Comparison of ENCODE assay signal across 9 cellular contexts in the genomic region with DNA sequence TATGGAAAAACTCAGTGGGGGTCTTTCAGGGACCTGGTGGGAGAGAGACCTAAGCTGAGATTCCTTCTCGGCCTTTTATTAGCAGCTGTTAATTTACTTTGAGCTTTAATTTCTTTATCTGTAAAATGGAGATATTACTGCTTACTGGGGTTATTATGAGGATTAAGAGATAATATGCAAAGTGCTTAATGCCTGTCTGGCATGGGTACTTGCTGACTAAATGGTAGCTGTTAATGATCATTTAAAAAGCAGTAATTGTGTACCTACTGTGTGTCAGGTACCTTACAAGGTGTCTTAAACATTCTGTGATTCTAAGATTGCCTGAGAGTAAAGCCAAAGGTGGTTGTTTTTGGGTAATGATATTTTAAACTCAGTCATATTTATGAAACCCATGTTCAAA. TPM values are rescaled to one million over a fixed set of nuclear protein-coding genes. Genes with fewer than 3 reads are reported as not detected.
DNase-seq lines count a peak whose midpoint lies in the region; ATAC-seq and TF ChIP-seq lines count a peak whose summit lies in the region.
"Had no signal": no experiment of that assay in that cellular context is flagged by ENCODE, and none has a peak within 500 bp of the region (broad histone marks: within the 10 kb centered on the region; RNA-seq: fewer than 3 reads in every experiment).

No MANE protein-coding gene starts in this region.

- no peaks in the 10 kb centered on the region for H3K27me3 Mint-ChIP-seq in activated naive CD8-positive, alpha-beta T cell
- H3K27me3 Mint-ChIP-seq in activated naive CD8-positive, alpha-beta T cell treated with anti-CD3 and anti-CD28 coated beads, Interleukin-2, amount 50 U/mL, for 24 hours, result no peaks in the 10 kb centered on the region
- peaks cover 42% of the 10 kb centered on the region for H3K27me3 Mint-ChIP-seq in type B pancreatic cell

- H3K27ac ChIP-seq in cingulate gyrus (ENCODE audit: low read depth, low read length), result peak overlapping the region; percentile 4
- H3K27ac ChIP-seq in mucosa of rectum (ENCODE audit: low read depth in 2 of 2, low read length in 2 of 2), result peak overlapping the region; percentile 97 to 99

- no peak for DNase-seq in activated naive CD8-positive, alpha-beta T cell treated with anti-CD3 and anti-CD28 coated beads, Interleukin-2, amount 50 U/mL, for 24 hours
- DNase-seq in type B pancreatic cell (ENCODE audit: extremely low spot score, unreplicated experiment) (no peak), left colon (no peak), DMS79 (lab: John Stamatoyannopoulos, UW) (no peak), OCI-M1 (lab: John Stamatoyannopoulos, UW) (no peak)
- DNase-seq: activated CD4-positive, alpha-beta memory T cell treated with anti-CD3 and anti-CD28 coated beads, Interleukin-2, amount 10 ng/mL, durations not matched to agents 7 days and 5 days had no signal

- H3K27ac Mint-ChIP-seq in activated naive CD8-positive, alpha-beta T cell, result peak overlapping the region; percentile 72
- H3K27ac Mint-ChIP-seq in activated naive CD8-positive, alpha-beta T cell treated with anti-CD3 and anti-CD28 coated beads, Interleukin-2, amount 50 U/mL, for 24 hours, result no peak overlapping the region
- H3K27ac Mint-ChIP-seq in type B pancreatic cell, result no peak overlapping the region
- H3K27ac Mint-ChIP-seq: activated CD4-positive, alpha-beta memory T cell treated with anti-CD3 and anti-CD28 coated beads, Interleukin-2, amount 10 ng/mL, durations not matched to agents 7 days and 5 days had no signal

- no peak for TF ChIP-seq CTCF in type B pancreatic cell (conservative IDR thresholded peaks at IDR 0.05)

- no peaks in the 10 kb centered on the region for H3K9me3 ChIP-seq in mucosa of rectum (ENCODE audit: control insufficient read depth in 2 of 2, low read length in 2 of 2)

- peak overlapping the region; percentile 87 to 94 for H3K9ac ChIP-seq in mucosa of rectum (ENCODE audit: low read depth in 1 of 2, low read length in 2 of 2)

- no peaks in the 10 kb centered on the region for H3K9me3 Mint-ChIP-seq in activated naive CD8-positive, alpha-beta T cell (ENCODE audit: low read depth)
- H3K9me3 Mint-ChIP-seq in activated naive CD8-positive, alpha-beta T cell treated with anti-CD3 and anti-CD28 coated beads, Interleukin-2, amount 50 U/mL, for 24 hours, result no peaks in the 10 kb centered on the region
- no peaks in the 10 kb centered on the region for H3K9me3 Mint-ChIP-seq in type B pancreatic cell
- H3K9me3 Mint-ChIP-seq: activated CD4-positive, alpha-beta memory T cell treated with anti-CD3 and anti-CD28 coated beads, Interleukin-2, amount 10 ng/mL, durations not matched to agents 7 days and 5 days had no signal

- intact Hi-C loops in left colon (cut with DNase I, micrococcal nuclease), result no loop called here

- peaks cover 52 to 64% of the 10 kb centered on the region in 2 donors for H3K4me1 ChIP-seq in mucosa of rectum (ENCODE audit: control insufficient read depth in 2 of 2, insufficient read depth in 2 of 2, low read length in 2 of 2)

- H3K4me3 Mint-ChIP-seq in activated naive CD8-positive, alpha-beta T cell, result peak overlapping the region; percentile 89
- no peak overlapping the region for H3K4me3 Mint-ChIP-seq in activated naive CD8-positive, alpha-beta T cell treated with anti-CD3 and anti-CD28 coated beads, Interleukin-2, amount 50 U/mL, for 24 hours
- H3K4me3 Mint-ChIP-seq in type B pancreatic cell, result peak overlapping the region; percentile 85

- H3K36me3 ChIP-seq in mucosa of rectum (ENCODE audit: control insufficient read depth in 2 of 2, insufficient read depth in 2 of 2, low read length in 2 of 2), result peaks cover 0 to 2% of the 10 kb centered on the region in 2 donors

- H3K27me3 ChIP-seq in mucosa of rectum (ENCODE audit: control insufficient read depth in 2 of 2, insufficient read depth in 2 of 2, low read length in 2 of 2), result no peaks in the 10 kb centered on the region

- peak overlapping the region; percentile 79 for H3K4me3 ChIP-seq in mucosa of rectum (ENCODE audit: low read length in 2 of 2)

- H3K4me1 Mint-ChIP-seq in activated naive CD8-positive, alpha-beta T cell (ENCODE audit: low read depth), result peaks cover 74% of the 10 kb centered on the region
- peaks cover 71% of the 10 kb centered on the region for H3K4me1 Mint-ChIP-seq in activated naive CD8-positive, alpha-beta T cell treated with anti-CD3 and anti-CD28 coated beads, Interleukin-2, amount 50 U/mL, for 24 hours
- H3K4me1 Mint-ChIP-seq in type B pancreatic cell (ENCODE audit: unreplicated experiment), result peaks cover 14% of the 10 kb centered on the region

- ATAC-seq in activated naive CD8-positive, alpha-beta T cell treated with anti-CD3 and anti-CD28 coated beads, Interleukin-2, amount 50 U/mL, for 24 hours, result no peak
- no peak for ATAC-seq in left colon

- no peaks in the 10 kb centered on the region for H3K36me3 Mint-ChIP-seq in activated naive CD8-positive, alpha-beta T cell
- H3K36me3 Mint-ChIP-seq in activated naive CD8-positive, alpha-beta T cell treated with anti-CD3 and anti-CD28 coated beads, Interleukin-2, amount 50 U/mL, for 24 hours (ENCODE audit: low read depth), result no peaks in the 10 kb centered on the region
- no peaks in the 10 kb centered on the region for H3K36me3 Mint-ChIP-seq in type B pancreatic cell

RNA-seq across cellular contexts. Expression of a gene that starts 2.6 kb away (rescaled TPM):
- total RNA-seq in type B pancreatic cell (ENCODE audit: low replicate concordance), result 26.1 and 38.7 TPM in 2 replicates
- total RNA-seq in left colon, result 100 to 1,000 TPM; 159 to 218 TPM
